20 cellular contexts compared by ENCODE assay signal in the genomic region with DNA sequence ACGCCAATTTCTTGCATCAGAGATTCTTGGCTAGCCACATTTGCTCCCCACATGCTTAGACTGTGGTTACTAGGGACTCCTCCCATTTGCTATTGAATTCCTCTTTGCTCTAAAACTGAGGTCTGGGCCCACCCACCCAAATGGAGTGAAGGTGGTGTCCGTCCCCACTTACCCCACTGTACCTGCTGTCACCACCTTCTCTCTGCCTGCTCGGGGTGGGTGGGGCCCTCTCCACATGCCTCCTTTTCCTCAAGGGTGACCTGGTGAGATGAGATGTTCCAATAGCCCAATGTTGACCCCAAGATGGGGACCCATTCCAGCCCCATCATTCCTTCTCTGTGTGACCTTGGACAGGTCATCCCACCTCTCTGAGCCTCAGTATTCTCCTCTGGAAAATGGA.
"Had no signal": no experiment of that assay in that cellular context is flagged by ENCODE, and none has a peak within 500 bp of the region (broad histone marks: within the 10 kb centered on the region; RNA-seq: fewer than 3 reads in every experiment).

No MANE protein-coding gene starts in this region.

- H3K9ac ChIP-seq: SK-N-SH had no signal

- H3K9me3 ChIP-seq: MG63, SK-N-SH had no signal

- H3K4me2 ChIP-seq: SK-N-SH had no signal

- H3K27ac ChIP-seq: HL-60 had no signal

- DNase-seq: IMR-90, Karpas-422, KG1, MG63, NCI-H1092, NCI-H1105 treated with DMSO at 0.1 percent for 48 hours, NCI-H1417 treated with DMSO at 0.1 percent for 48 hours, NCI-H146, NCI-H1694 treated with DMSO at 0.1 percent for 48 hours, NCI-H1930, NCI-H2081, NCI-H2107, NCI-H2227 treated with DMSO at 0.1 percent for 48 hours, NCI-H524, NCI-H526 treated with DMSO at 0.1 percent for 48 hours, NCI-H748 treated with DMSO at 0.1 percent for 48 hours, RPMI8226, SHP77, SK-N-SH had no signal

- H3K36me3 ChIP-seq: MG63 had no signal

- H3K4me3 ChIP-seq: MG63 had no signal
